In the genomic region with DNA sequence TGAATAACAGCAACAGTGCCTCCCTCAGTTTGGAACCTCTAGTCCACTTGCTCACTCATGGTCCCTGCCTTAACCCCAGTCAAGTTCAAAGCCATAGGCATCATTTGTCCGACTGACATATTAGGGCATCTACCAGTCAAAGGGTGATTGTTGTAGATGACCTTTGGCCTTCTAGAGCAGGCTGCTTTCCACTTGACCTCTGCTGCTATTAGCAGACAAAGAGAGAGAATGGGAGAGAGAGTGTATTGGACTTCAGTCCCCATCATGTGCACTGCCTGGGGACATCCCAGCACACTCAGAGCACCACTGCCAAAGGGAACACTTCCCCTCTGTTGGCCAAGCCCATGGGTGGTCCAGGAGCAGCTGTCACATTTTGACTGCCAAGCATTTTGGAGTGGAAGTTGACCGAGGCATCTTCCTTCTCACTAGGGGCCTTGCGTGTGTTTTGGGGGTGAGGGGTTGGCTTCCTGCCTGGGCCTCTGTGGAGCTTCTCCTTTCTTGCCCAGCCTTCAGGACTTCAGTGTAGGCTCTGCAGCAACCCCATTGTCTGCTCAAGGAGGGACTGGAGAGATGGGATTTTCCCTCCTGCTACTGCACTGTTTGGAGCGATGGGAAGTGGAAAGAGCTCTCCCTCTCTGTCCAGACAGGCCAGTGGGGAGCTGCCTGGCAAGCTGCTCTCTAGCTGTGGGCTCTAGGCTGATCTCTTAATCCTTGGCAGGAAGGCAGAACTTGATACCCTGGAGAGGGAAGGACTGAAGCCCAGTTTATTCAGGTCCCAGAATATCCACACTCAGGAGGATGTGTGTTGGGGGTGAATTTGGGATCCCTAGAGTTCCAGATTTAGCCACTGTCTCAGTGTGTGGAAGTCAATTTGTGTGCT, we compare ENCODE assay signal across 9 cellular contexts. TPM values are rescaled to one million over a fixed set of nuclear protein-coding genes. Genes with fewer than 3 reads are reported as not detected.
A peak's percentile ranks its signal among the peaks of the same experiment; 100 is the strongest.
DNase-seq lines count a peak whose midpoint lies in the region; ATAC-seq, FAIRE-seq and TF ChIP-seq lines count a peak whose summit lies in the region.
"Had no signal": no experiment of that assay in that cellular context is flagged by ENCODE, and none has a peak within 500 bp of the region (broad histone marks: within the 10 kb centered on the region; RNA-seq: fewer than 3 reads in every experiment).

No MANE protein-coding gene starts in this region.

- H3K9me3 Mint-ChIP-seq in activated T-helper 1 cell treated with anti-CD3 and anti-CD28 coated beads, Interleukin-12 subunit alpha, Interleukin-12 subunit beta, Interleukin-2, Interleukin-4 antibody, amounts not matched to agents 30 ng/mL and 10 ng/mL and 1 ng/mL, durations not matched to agents 14 hours and 24 hours and 36 hours = no peaks in the 10 kb centered on the region

- no peaks in the 10 kb centered on the region for H3K36me3 ChIP-seq in gastrocnemius medialis

- FAIRE-seq in GM12891 (lab: Jason Lieb, UNC) = no peak

- no peak for DNase-seq in GM12891 (ENCODE audit: insufficient read length, low spot score)
- no peak for DNase-seq in T-helper 17 cell
- peak; percentile 68 for DNase-seq in left ventricle myocardium superior
- peak; percentile 55 to 83 for DNase-seq in gastrocnemius medialis
- no peak for DNase-seq in activated T-helper 1 cell treated with anti-CD3 and anti-CD28 coated beads, Interleukin-12 subunit alpha, Interleukin-12 subunit beta, Interleukin-2, Interleukin-4 antibody, amounts not matched to agents 30 ng/mL and 10 ng/mL and 1 ng/mL, durations not matched to agents 14 hours and 24 hours and 36 hours (ENCODE audit: low spot score)
- no peak for DNase-seq in SHP77 (lab: John Stamatoyannopoulos, UW)
- DNase-seq: NCI-H1105 had no signal

- ATAC-seq in T-helper 17 cell = no peak
- ATAC-seq in left ventricle myocardium superior = peak; percentile 47
- peak; percentile 54 to 70 for ATAC-seq in gastrocnemius medialis
- no peak for ATAC-seq in HG02623 (IDR thresholded peaks at IDR 0.05; ENCODE audit: unreplicated experiment)
- ATAC-seq in GM18909 (IDR thresholded peaks at IDR 0.05; ENCODE audit: poor library complexity, unreplicated experiment) = no peak

- peaks cover 46% of the 10 kb centered on the region for H3K4me1 Mint-ChIP-seq in T-helper 17 cell
- H3K4me1 Mint-ChIP-seq in activated T-helper 1 cell treated with anti-CD3 and anti-CD28 coated beads, Interleukin-12 subunit alpha, Interleukin-12 subunit beta, Interleukin-2, Interleukin-4 antibody, amounts not matched to agents 30 ng/mL and 10 ng/mL and 1 ng/mL, durations not matched to agents 14 hours and 24 hours and 36 hours (ENCODE audit: low read depth) = peaks cover 31% of the 10 kb centered on the region

- TF ChIP-seq CTCF in gastrocnemius medialis (IDR thresholded peaks at IDR 0.05 in 4 of 5, conservative IDR thresholded peaks at IDR 0.05 in 1 of 5) = no peak

- no peak overlapping the region for H3K4me3 Mint-ChIP-seq in T-helper 17 cell
- H3K4me3 Mint-ChIP-seq in activated T-helper 1 cell treated with anti-CD3 and anti-CD28 coated beads, Interleukin-12 subunit alpha, Interleukin-12 subunit beta, Interleukin-2, Interleukin-4 antibody, amounts not matched to agents 30 ng/mL and 10 ng/mL and 1 ng/mL, durations not matched to agents 14 hours and 24 hours and 36 hours = no peak overlapping the region

- TF ChIP-seq POLR2A in GM12891 (IDR thresholded peaks at IDR 0.05; ENCODE audit: low read depth, low read length) = no peak
- no peak for TF ChIP-seq POLR2A in gastrocnemius medialis (IDR thresholded peaks at IDR 0.05)

- peak overlapping the region; percentile 87 to 100 (median 94) for H3K27ac ChIP-seq in gastrocnemius medialis

- no peaks in the 10 kb centered on the region for H3K27me3 ChIP-seq in gastrocnemius medialis

- in situ Hi-C loops in gastrocnemius medialis (cut with MboI; ENCODE audit: low sequenced_read_pairs in 4 of 4) = no loop called here

- intact Hi-C loops in left ventricle myocardium superior (cut with micrococcal nuclease) = no loop called here
- intact Hi-C loops in gastrocnemius medialis (cut with DNase I; ENCODE audit: low total_unique reads) = loop anchor here (2.0 to 5.0 kb wide), 2 partner anchors 19 to 495 kb away; no protein-coding TSS in a partner anchor
- intact Hi-C loops in activated T-helper 1 cell treated with anti-CD3 and anti-CD28 coated beads, Interleukin-12 subunit alpha, Interleukin-12 subunit beta, Interleukin-2, Interleukin-4 antibody, amounts not matched to agents 30 ng/mL and 10 ng/mL and 1 ng/mL, durations not matched to agents 14 hours and 24 hours and 36 hours (cut with micrococcal nuclease) = no loop called here

- H3K9me3 ChIP-seq in T-helper 17 cell (ENCODE audit: control insufficient read depth, low read length, poor library complexity, severe bottlenecking) (no peaks in the 10 kb centered on the region), gastrocnemius medialis (no peaks in the 10 kb centered on the region)

- H3K4me1 ChIP-seq in gastrocnemius medialis = peaks cover 81 to 83% of the 10 kb centered on the region in 2 donors

- H3K4me3 ChIP-seq in gastrocnemius medialis = peak overlapping the region in 3 of 4 donors; percentile 2 to 5 (median 4)

- no peaks in the 10 kb centered on the region for H3K27me3 Mint-ChIP-seq in T-helper 17 cell
- H3K27me3 Mint-ChIP-seq in activated T-helper 1 cell treated with anti-CD3 and anti-CD28 coated beads, Interleukin-12 subunit alpha, Interleukin-12 subunit beta, Interleukin-2, Interleukin-4 antibody, amounts not matched to agents 30 ng/mL and 10 ng/mL and 1 ng/mL, durations not matched to agents 14 hours and 24 hours and 36 hours (ENCODE audit: insufficient read depth) = no peaks in the 10 kb centered on the region

- no peaks in the 10 kb centered on the region for H3K36me3 Mint-ChIP-seq in T-helper 17 cell (ENCODE audit: low read depth)
- no peaks in the 10 kb centered on the region for H3K36me3 Mint-ChIP-seq in activated T-helper 1 cell treated with anti-CD3 and anti-CD28 coated beads, Interleukin-12 subunit alpha, Interleukin-12 subunit beta, Interleukin-2, Interleukin-4 antibody, amounts not matched to agents 30 ng/mL and 10 ng/mL and 1 ng/mL, durations not matched to agents 14 hours and 24 hours and 36 hours (ENCODE audit: low read depth)

- peak overlapping the region; percentile 19 for H3K27ac Mint-ChIP-seq in T-helper 17 cell
- no peak overlapping the region for H3K27ac Mint-ChIP-seq in activated T-helper 1 cell treated with anti-CD3 and anti-CD28 coated beads, Interleukin-12 subunit alpha, Interleukin-12 subunit beta, Interleukin-2, Interleukin-4 antibody, amounts not matched to agents 30 ng/mL and 10 ng/mL and 1 ng/mL, durations not matched to agents 14 hours and 24 hours and 36 hours

TF ChIP-seq in GM12891, 5 proteins besides CTCF, POLR2A, EP300 and RAD21:
- TF ChIP-seq SPI1 (IDR thresholded peaks at IDR 0.05; ENCODE audit: low read depth, low read length) = peak; percentile 91
- TF ChIP-seq TAF1 (IDR thresholded peaks at IDR 0.05; ENCODE audit: low read depth, low read length) = no peak

RNA-seq across cellular contexts. Expression of a gene that starts 5.1 kb away (rescaled TPM):
- polyA plus RNA-seq in GM12891 (2012; ENCODE audit: low read depth, missing spikeins) = 4.9 TPM
- total RNA-seq in T-helper 17 cell = 10 to 100 TPM in 1 of 2 donors, 1 to 10 TPM in 1; 8.5 to 10.4 TPM
- 6.1 TPM for total RNA-seq in left ventricle myocardium superior
- total RNA-seq in gastrocnemius medialis = 1 to 10 TPM; 2.0 to 4.7 (median 3.5) TPM
- 5.2 and 6.5 TPM in 2 replicates for total RNA-seq in activated T-helper 1 cell treated with anti-CD3 and anti-CD28 coated beads, Interleukin-12 subunit alpha, Interleukin-12 subunit beta, Interleukin-2, Interleukin-4 antibody, amounts not matched to agents 30 ng/mL and 10 ng/mL and 1 ng/mL, durations not matched to agents 14 hours and 24 hours and 36 hours

RNA-seq across cellular contexts. Expression of a gene that starts 5.2 kb away (rescaled TPM):
- 12.6 TPM for polyA plus RNA-seq in GM12891 (2012; ENCODE audit: low read depth, missing spikeins)
- total RNA-seq in T-helper 17 cell (10 to 100 TPM; 19.7 to 26.5 TPM), left ventricle myocardium superior (462 TPM), gastrocnemius medialis (100 to 1,000 TPM; 116 to 139 (median 121) TPM)
- total RNA-seq in activated T-helper 1 cell treated with anti-CD3 and anti-CD28 coated beads, Interleukin-12 subunit alpha, Interleukin-12 subunit beta, Interleukin-2, Interleukin-4 antibody, amounts not matched to agents 30 ng/mL and 10 ng/mL and 1 ng/mL, durations not matched to agents 14 hours and 24 hours and 36 hours = 8.9 and 9.7 TPM in 2 replicates

Comparison
In these comparisons a context has a peak if more than half of its experiments do, and no peak if none do; other contexts are left out.
1. DNase-seq: peak in left ventricle myocardium superior (single experiment) and gastrocnemius medialis (2 of 2); none in GM12891 (single experiment), T-helper 17 cell (0 of 3), activated T-helper 1 cell treated with anti-CD3 and anti-CD28 coated beads, Interleukin-12 subunit alpha, Interleukin-12 subunit beta, Interleukin-2, Interleukin-4 antibody, amounts not matched to agents 30 ng/mL and 10 ng/mL and 1 ng/mL, durations not matched to agents 14 hours and 24 hours and 36 hours (single experiment) and SHP77 (0 of 2).
2. ATAC-seq: peak in left ventricle myocardium superior (single experiment) and gastrocnemius medialis (2 of 2); none in T-helper 17 cell (single experiment), HG02623 (single experiment) and GM18909 (single experiment).
3. RNA of a gene that starts 5.2 kb away (total RNA-seq): 462 TPM in left ventricle myocardium superior (single experiment) and 116 to 139 TPM in gastrocnemius medialis; 19.7 to 26.5 TPM in T-helper 17 cell and 8.9 to 9.7 TPM in activated T-helper 1 cell treated with anti-CD3 and anti-CD28 coated beads, Interleukin-12 subunit alpha, Interleukin-12 subunit beta, Interleukin-2, Interleukin-4 antibody, amounts not matched to agents 30 ng/mL and 10 ng/mL and 1 ng/mL, durations not matched to agents 14 hours and 24 hours and 36 hours; every median in the first group is over 4 times any median in the second.